ENCODE assay signal across 1 cellular context in genomic region chr1:1347663-1348419, GRCh38.
TF ChIP-seq lines count a peak whose summit lies in the region.

No MANE protein-coding gene starts in this region.

TF ChIP-seq in GM12878, 131 proteins besides CTCF, POLR2A, EP300 and RAD21:
- TF ChIP-seq PML (IDR thresholded peaks at IDR 0.05; ENCODE audit: low read length) (no peak), SIX5 (IDR thresholded peaks at IDR 0.05; ENCODE audit: low read depth, low read length, severe bottlenecking) (no peak), ASH2L (IDR thresholded peaks at IDR 0.05; ENCODE audit: borderline replicate concordance, low read depth) (no peak), TCF3 (IDR thresholded peaks at IDR 0.05; ENCODE audit: borderline replicate concordance, insufficient read depth, low read depth, low read length) (no peak), ATF3 (IDR thresholded peaks at IDR 0.05; ENCODE audit: borderline replicate concordance, extremely low read depth, low read depth, low read length) (no peak), RELB (IDR thresholded peaks at IDR 0.05; ENCODE audit: low read depth) (no peak), SUZ12 (IDR thresholded peaks at IDR 0.05; ENCODE audit: unreplicated experiment) (no peak), SREBF2 (IDR thresholded peaks at IDR 0.05; ENCODE audit: low read length) (no peak), MXI1 (IDR thresholded peaks at IDR 0.05; ENCODE audit: low read depth, low read length) (no peak), KAT2A (conservative IDR thresholded peaks at IDR 0.05; ENCODE audit: control insufficient read depth, low read depth, low read length) (no peak), FOXK2 (IDR thresholded peaks at IDR 0.05) (no peak), CEBPB (IDR thresholded peaks at IDR 0.05; ENCODE audit: borderline replicate concordance in 1 of 2, low read depth in 2 of 2, low read length in 2 of 2) (no peak), SMAD5 (IDR thresholded peaks at IDR 0.05; ENCODE audit: low read depth) (no peak), RBBP5 (conservative IDR thresholded peaks at IDR 0.05) (no peak), PAX8 (IDR thresholded peaks at IDR 0.05) (no peak), ZNF274 (IDR thresholded peaks at IDR 0.05; ENCODE audit: insufficient read depth, insufficient read length) (no peak), HDAC2 (IDR thresholded peaks at IDR 0.05) (no peak)
- TF ChIP-seq, protein P1, sequence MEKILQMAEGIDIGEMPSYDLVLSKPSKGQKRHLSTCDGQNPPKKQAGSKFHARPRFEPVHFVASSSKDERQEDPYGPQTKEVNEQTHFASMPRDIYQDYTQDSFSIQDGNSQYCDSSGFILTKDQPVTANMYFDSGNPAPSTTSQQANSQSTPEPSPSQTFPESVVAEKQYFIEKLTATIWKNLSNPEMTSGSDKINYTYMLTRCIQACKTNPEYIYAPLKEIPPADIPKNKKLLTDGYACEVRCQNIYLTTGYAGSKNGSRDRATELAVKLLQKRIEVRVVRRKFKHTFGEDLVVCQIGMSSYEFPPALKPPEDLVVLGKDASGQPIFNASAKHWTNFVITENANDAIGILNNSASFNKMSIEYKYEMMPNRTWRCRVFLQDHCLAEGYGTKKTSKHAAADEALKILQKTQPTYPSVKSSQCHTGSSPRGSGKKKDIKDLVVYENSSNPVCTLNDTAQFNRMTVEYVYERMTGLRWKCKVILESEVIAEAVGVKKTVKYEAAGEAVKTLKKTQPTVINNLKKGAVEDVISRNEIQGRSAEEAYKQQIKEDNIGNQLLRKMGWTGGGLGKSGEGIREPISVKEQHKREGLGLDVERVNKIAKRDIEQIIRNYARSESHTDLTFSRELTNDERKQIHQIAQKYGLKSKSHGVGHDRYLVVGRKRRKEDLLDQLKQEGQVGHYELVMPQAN (conservative IDR thresholded peaks at IDR 0.05): no peak
- TF ChIP-seq, protein P2, sequence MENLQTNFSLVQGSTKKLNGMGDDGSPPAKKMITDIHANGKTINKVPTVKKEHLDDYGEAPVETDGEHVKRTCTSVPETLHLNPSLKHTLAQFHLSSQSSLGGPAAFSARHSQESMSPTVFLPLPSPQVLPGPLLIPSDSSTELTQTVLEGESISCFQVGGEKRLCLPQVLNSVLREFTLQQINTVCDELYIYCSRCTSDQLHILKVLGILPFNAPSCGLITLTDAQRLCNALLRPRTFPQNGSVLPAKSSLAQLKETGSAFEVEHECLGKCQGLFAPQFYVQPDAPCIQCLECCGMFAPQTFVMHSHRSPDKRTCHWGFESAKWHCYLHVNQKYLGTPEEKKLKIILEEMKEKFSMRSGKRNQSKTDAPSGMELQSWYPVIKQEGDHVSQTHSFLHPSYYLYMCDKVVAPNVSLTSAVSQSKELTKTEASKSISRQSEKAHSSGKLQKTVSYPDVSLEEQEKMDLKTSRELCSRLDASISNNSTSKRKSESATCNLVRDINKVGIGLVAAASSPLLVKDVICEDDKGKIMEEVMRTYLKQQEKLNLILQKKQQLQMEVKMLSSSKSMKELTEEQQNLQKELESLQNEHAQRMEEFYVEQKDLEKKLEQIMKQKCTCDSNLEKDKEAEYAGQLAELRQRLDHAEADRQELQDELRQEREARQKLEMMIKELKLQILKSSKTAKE (IDR thresholded peaks at IDR 0.05; ENCODE audit: low read depth, poor library complexity, severe bottlenecking): no peak
